25 cellular contexts compared by ENCODE assay signal in the genomic region with DNA sequence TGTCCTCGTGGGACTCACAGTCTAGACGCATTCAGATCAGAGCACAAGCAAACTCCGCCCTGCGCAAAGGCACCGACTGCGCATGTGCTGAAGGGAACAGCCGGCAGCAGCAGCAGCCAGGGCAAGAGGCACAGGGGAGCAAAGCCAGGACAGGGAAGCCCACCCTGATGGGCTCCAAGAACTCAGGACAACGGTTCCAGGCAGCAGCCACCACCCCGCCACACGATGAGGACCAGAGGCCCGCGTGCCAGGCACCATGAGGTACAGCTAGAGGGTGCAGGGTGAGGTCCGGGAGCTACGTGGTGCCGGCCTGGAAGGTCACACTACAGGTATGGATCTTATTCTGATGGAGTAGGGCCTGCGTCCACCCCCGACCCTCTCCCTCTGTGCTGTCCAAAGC.
DNase-seq lines count a peak whose midpoint lies in the region; ATAC-seq, FAIRE-seq and TF ChIP-seq lines count a peak whose summit lies in the region.
"Had no signal": no experiment of that assay in that cellular context is flagged by ENCODE, and none has a peak within 500 bp of the region (broad histone marks: within the 10 kb centered on the region; RNA-seq: fewer than 3 reads in every experiment).

No MANE protein-coding gene starts in this region.

- H3K9me3 ChIP-seq in K562 (replicated peaks; ENCODE audit: control insufficient read depth, insufficient read depth, low read depth, low read length) (no peaks in the 10 kb centered on the region), trophoblast cell (ENCODE audit: insufficient read depth, low read depth, low read length) (peaks cover 1% of the 10 kb centered on the region), esophagus squamous epithelium (no peaks in the 10 kb centered on the region)
- H3K9me3 ChIP-seq: BLaER1, Caco-2, HAP-1 had no signal

- no peak overlapping the region for H3K14ac ChIP-seq in trophoblast cell (ENCODE audit: low read length)

- CTCF ChIA-PET in K562 (lab: Yijun Ruan, JAX; ENCODE audit: low intra/inter-chr PET ratio): interaction anchor here (0.6 kb wide), 1 partner anchor 103 kb away, joined by 4 read pairs; no protein-coding TSS in a partner anchor

- H3K4me1 ChIP-seq in K562 (replicated peaks in 1 of 2; ENCODE audit: control insufficient read depth in 2 of 2, insufficient read depth in 2 of 2, low read length in 2 of 2): no peaks in the 10 kb centered on the region
- no peaks in the 10 kb centered on the region for H3K4me1 ChIP-seq in trophoblast cell (ENCODE audit: control insufficient read depth in 1 of 2, insufficient read depth in 2 of 2, low read length in 2 of 2)
- H3K4me1 ChIP-seq in esophagus squamous epithelium: no peaks in the 10 kb centered on the region
- H3K4me1 ChIP-seq: BLaER1, Caco-2, HAP-1 had no signal

- peak; percentile 64 for DNase-seq in cardiac septum (ENCODE audit: low spot score)
- no peak for DNase-seq in Right ventricle myocardium superior
- no peak for DNase-seq in K562 (ENCODE audit: extremely low read depth in 1 of 4, low spot score in 3 of 4)
- no peak for DNase-seq in trophoblast cell
- no peak for DNase-seq in DMS153 (lab: John Stamatoyannopoulos, UW)
- DNase-seq in esophagus squamous epithelium (lab: John Stamatoyannopoulos, UW): no peak
- no peak for DNase-seq in natural killer cell
- DNase-seq in left lobe of liver (ENCODE audit: low spot score): no peak
- DNase-seq: Caco-2; CD4-positive, CD25-positive, alpha-beta regulatory T cell; CD8-positive, alpha-beta T cell; DMS53; DMS79 treated with DMSO at 0.1 percent for 48 hours; GF-D8; GOT3; HFFc6 had no signal

- no peak for ATAC-seq in Right ventricle myocardium superior (ENCODE audit: poor library complexity)
- ATAC-seq in K562: no peak
- no peak for ATAC-seq in natural killer cell
- no peak for ATAC-seq in left lobe of liver
- ATAC-seq: CD8-positive, alpha-beta T cell had no signal

- H3K4me3 Mint-ChIP-seq in natural killer cell: no peak overlapping the region
- H3K4me3 Mint-ChIP-seq: B cell; CD4-positive, CD25-positive, alpha-beta regulatory T cell; CD8-positive, alpha-beta T cell; HFFc6 had no signal

- H3K4me1 Mint-ChIP-seq in natural killer cell: no peaks in the 10 kb centered on the region
- H3K4me1 Mint-ChIP-seq: B cell had no signal

- no peak overlapping the region for H3K27ac Mint-ChIP-seq in natural killer cell
- H3K27ac Mint-ChIP-seq: B cell; CD4-positive, CD25-positive, alpha-beta regulatory T cell; CD8-positive, alpha-beta T cell; HFFc6 had no signal

- no peak overlapping the region for H4K91ac ChIP-seq in trophoblast cell (ENCODE audit: low read depth, low read length)

- H3K27ac ChIP-seq in K562 (ENCODE audit: extremely low read depth, low read depth, low read length): no peak overlapping the region
- H3K27ac ChIP-seq in trophoblast cell (ENCODE audit: low read depth, low read length): no peak overlapping the region
- no peak overlapping the region for H3K27ac ChIP-seq in esophagus squamous epithelium
- H3K27ac ChIP-seq: 22Rv1, BLaER1, C4-2B had no signal

- in situ Hi-C loops in K562 (cut with MboI): no loop called here

- no peaks in the 10 kb centered on the region for H3K36me3 Mint-ChIP-seq in natural killer cell
- H3K36me3 Mint-ChIP-seq: CD4-positive, CD25-positive, alpha-beta regulatory T cell; CD8-positive, alpha-beta T cell had no signal

- no TSS peak for BruUV-seq in K562 (replicated peaks; lab: Mats Ljungman, UMichigan)

- H3K79me1 ChIP-seq in trophoblast cell (ENCODE audit: low read length): no peaks in the 10 kb centered on the region

- no peaks in the 10 kb centered on the region for H3K9me1 ChIP-seq in K562 (ENCODE audit: control insufficient read depth, insufficient read depth, low read length)

- H3K9ac ChIP-seq in K562 (ENCODE audit: insufficient read depth in 1 of 2, low read depth in 2 of 2, low read length in 2 of 2): no peak overlapping the region; a peak in 1 of 4 replicates
- H3K9ac ChIP-seq in trophoblast cell (ENCODE audit: low read length): no peak overlapping the region
- H3K9ac ChIP-seq: BLaER1 had no signal

- TF ChIP-seq RAD21 in K562 (CRISPR knock-in tag; conservative IDR thresholded peaks at IDR 0.05 in 1 of 2, IDR thresholded peaks at IDR 0.05 in 1 of 2): no peak

- WGBS in K562 (ENCODE audit: insufficient coverage, low coverage, missing lambda C conversion rate): 20% methylated on average over 16 of the region's 17 CpGs
- WGBS in trophoblast cell (ENCODE audit: extremely low coverage, insufficient coverage, insufficient read length): no CpG with 5 or more reads among the region's 17 CpGs
- 81 to 82% methylated on average over 3 to 7 of the region's 17 CpGs for WGBS in esophagus squamous epithelium, 2 donors

- H3K23ac ChIP-seq in trophoblast cell (ENCODE audit: low read length): no peak overlapping the region

- no peak overlapping the region for H3K4ac ChIP-seq in trophoblast cell (ENCODE audit: low read depth, low read length)

- peaks cover 0 to 3% of the 10 kb centered on the region in 2 donors for H3K9me3 Mint-ChIP-seq in natural killer cell
- H3K9me3 Mint-ChIP-seq: CD8-positive, alpha-beta T cell had no signal

- H3K4me3 ChIP-seq in K562 (no peak overlapping the region), trophoblast cell (ENCODE audit: low read depth, low read length) (peak overlapping the region; percentile 30), esophagus squamous epithelium (no peak overlapping the region)
- H3K4me3 ChIP-seq: BLaER1, HAP-1 had no signal

- POLR2A ChIA-PET in K562 (lab: Yijun Ruan, JAX): no interaction called here

- TF ChIP-seq CTCF in K562 (IDR thresholded peaks at IDR 0.05 in 2 of 3, conservative IDR thresholded peaks at IDR 0.05 in 1 of 3; ENCODE audit: insufficient read depth in 2 of 3, low read depth in 1 of 3, low read length in 3 of 3) (no peak), esophagus squamous epithelium (IDR thresholded peaks at IDR 0.05) (no peak), natural killer cell (IDR thresholded peaks at IDR 0.05) (no peak)

- H3K27me3 Mint-ChIP-seq in natural killer cell (ENCODE audit: low read depth in 2 of 2): peaks cover 0 to 10% of the 10 kb centered on the region in 2 donors

- H4K20me1 ChIP-seq in K562 (replicated peaks; ENCODE audit: control insufficient read depth, insufficient read depth, low read length): no peaks in the 10 kb centered on the region; the same call in none of the 2 replicates
- H4K20me1 ChIP-seq: BLaER1 had no signal

- H4K8ac ChIP-seq in trophoblast cell (ENCODE audit: low read depth, low read length): no peak overlapping the region

- H2BK120ac ChIP-seq in trophoblast cell (ENCODE audit: insufficient read depth, low read length, poor library complexity): no peak overlapping the region

- no peak overlapping the region for H2BK12ac ChIP-seq in trophoblast cell (ENCODE audit: low read length)

- H2AFZ ChIP-seq in K562 (ENCODE audit: low read depth, low read length) (no peak overlapping the region), trophoblast cell (ENCODE audit: insufficient read depth, low read length, poor library complexity) (no peak overlapping the region)

- no peak for TF ChIP-seq EP300 in K562 (IDR thresholded peaks at IDR 0.05; ENCODE audit: low read length)

- no peak overlapping the region for H2BK5ac ChIP-seq in trophoblast cell (ENCODE audit: low read depth, low read length, poor library complexity)

- TF ChIP-seq POLR2A in K562 (conservative IDR thresholded peaks at IDR 0.05) (no peak), esophagus squamous epithelium (IDR thresholded peaks at IDR 0.05) (no peak)

- peaks cover 38 to 74% of the 10 kb centered on the region in 2 experiments for H3K27me3 ChIP-seq in K562 (ENCODE audit: control insufficient read depth in 2 of 2, insufficient read depth in 2 of 2, low read length in 2 of 2)
- no peaks in the 10 kb centered on the region for H3K27me3 ChIP-seq in trophoblast cell (ENCODE audit: insufficient read depth, low read length)
- peaks cover 0 to 53% (median 0%) of the 10 kb centered on the region in 4 donors for H3K27me3 ChIP-seq in esophagus squamous epithelium
- H3K27me3 ChIP-seq: BLaER1 had no signal

- intact Hi-C loops in cardiac septum (cut with DNase I) (no loop called here), Right ventricle myocardium superior (cut with DNase I) (no loop called here), K562 (cut with micrococcal nuclease) (no loop called here), esophagus squamous epithelium (cut with DNase I) (no loop called here), natural killer cell (cut with micrococcal nuclease) (no loop called here)

- H2AK5ac ChIP-seq in trophoblast cell (ENCODE audit: low read length): no peak overlapping the region

- H4K12ac ChIP-seq in trophoblast cell (ENCODE audit: low read depth, low read length): no peak overlapping the region

- no peaks in the 10 kb centered on the region for H3K36me3 ChIP-seq in K562 (ENCODE audit: control insufficient read depth, insufficient read depth, low read length)
- H3K36me3 ChIP-seq in trophoblast cell (ENCODE audit: control insufficient read depth in 1 of 2, insufficient read depth in 2 of 2, low read length in 2 of 2): no peaks in the 10 kb centered on the region
- H3K36me3 ChIP-seq in esophagus squamous epithelium: no peaks in the 10 kb centered on the region
- H3K36me3 ChIP-seq: BLaER1, HAP-1 had no signal

- no peak overlapping the region for H3K4me2 ChIP-seq in K562 (ENCODE audit: insufficient read depth, low read length)
- H3K4me2 ChIP-seq in trophoblast cell (ENCODE audit: low read length): no peak overlapping the region
- H3K4me2 ChIP-seq: BLaER1 had no signal

- no peak for FAIRE-seq in K562 (lab: Jason Lieb, UNC)
- FAIRE-seq: A204.1, GM12892, GM19239, H54 had no signal

- H3K79me2 ChIP-seq in K562 (ENCODE audit: control insufficient read depth, insufficient read depth, low read length) (no peaks in the 10 kb centered on the region), trophoblast cell (ENCODE audit: control insufficient read depth, insufficient read depth, low read length, poor library complexity) (no peaks in the 10 kb centered on the region)

- no peak overlapping the region for H3K18ac ChIP-seq in trophoblast cell (ENCODE audit: low read length)

TF ChIP-seq in K562, 482 proteins besides CTCF, POLR2A, EP300 and RAD21:
- TF ChIP-seq NRF1 (conservative IDR thresholded peaks at IDR 0.05 in 1 of 2, IDR thresholded peaks at IDR 0.05 in 1 of 2) (peak; percentile 27 to 29; a peak in 2 of 4 replicates), TCF7L2 (IDR thresholded peaks at IDR 0.05; ENCODE audit: low read depth, low read length) (no peak), ZNF124 (CRISPR knock-in tag; IDR thresholded peaks at IDR 0.05) (no peak), FUS (optimal IDR thresholded peaks at IDR 0.05; ENCODE audit: low read depth, low read length) (no peak)
